In the genomic region with DNA sequence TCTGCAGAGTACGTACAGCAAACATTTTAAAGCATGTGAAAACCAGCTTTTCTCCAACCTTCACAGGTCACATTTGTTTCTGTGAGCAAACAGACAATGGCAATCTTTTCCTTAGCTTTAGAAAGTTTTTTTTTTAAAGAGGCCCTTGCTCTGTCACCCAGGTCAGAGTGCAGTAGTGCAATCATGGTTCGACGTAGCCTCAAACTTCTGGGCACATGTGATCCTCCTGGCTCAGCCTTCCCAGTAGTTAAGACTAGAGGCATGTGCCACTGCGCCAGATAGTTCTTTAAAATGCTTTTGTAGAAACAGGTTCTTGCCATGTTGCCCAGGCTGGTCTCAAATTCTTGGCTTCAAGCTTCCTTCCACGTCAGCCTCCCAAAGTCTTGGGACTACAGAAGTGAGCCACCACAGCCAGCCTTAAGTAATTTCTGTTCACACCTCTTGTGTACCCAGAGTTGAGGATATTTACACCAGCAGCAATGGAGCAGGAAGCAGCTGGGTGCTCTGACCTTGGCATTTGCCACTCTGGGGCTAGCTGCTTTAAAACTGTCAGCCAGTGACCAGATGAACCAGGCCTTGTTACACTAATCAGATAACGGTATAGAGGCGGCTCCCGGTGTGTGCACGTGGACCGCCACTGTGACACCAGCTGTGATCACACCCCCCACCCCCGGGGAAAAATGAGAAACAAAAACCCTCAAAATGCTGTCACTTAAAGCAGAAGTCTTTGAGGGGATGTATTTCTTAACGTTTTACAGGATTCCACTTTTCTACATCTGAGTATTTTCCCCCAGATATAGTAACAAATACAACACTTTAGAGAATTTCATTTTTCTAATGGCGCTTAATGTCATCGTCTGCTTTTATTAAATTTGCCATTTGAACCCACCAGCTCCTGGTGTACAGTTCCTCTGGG, we compare ENCODE assay signal across 1 cellular context.
TF ChIP-seq lines count a peak whose summit lies in the region.

No MANE protein-coding gene starts in this region.

TF ChIP-seq in HepG2, 621 proteins besides CTCF, POLR2A, EP300 and RAD21 (continued from another document and continues in another):
- peak; percentile 16; the same call in 1 of the 2 replicates for TF ChIP-seq ARID4A (CRISPR knock-in tag; IDR thresholded peaks at IDR 0.05; ENCODE audit: borderline replicate concordance)
- TF ChIP-seq CAMTA2 (CRISPR knock-in tag; IDR thresholded peaks at IDR 0.05; ENCODE audit: borderline replicate concordance): no peak
- TF ChIP-seq U2AF2 (IDR thresholded peaks at IDR 0.05; ENCODE audit: low read depth, low read length): no peak
- no peak for TF ChIP-seq ZFP91 (CRISPR knock-in tag; IDR thresholded peaks at IDR 0.05; ENCODE audit: borderline replicate concordance)
- TF ChIP-seq JDP2 (CRISPR knock-in tag; IDR thresholded peaks at IDR 0.05; ENCODE audit: borderline replicate concordance): no peak
- TF ChIP-seq TAF1 (CRISPR knock-in tag; IDR thresholded peaks at IDR 0.05): no peak
- TF ChIP-seq, protein P1, sequence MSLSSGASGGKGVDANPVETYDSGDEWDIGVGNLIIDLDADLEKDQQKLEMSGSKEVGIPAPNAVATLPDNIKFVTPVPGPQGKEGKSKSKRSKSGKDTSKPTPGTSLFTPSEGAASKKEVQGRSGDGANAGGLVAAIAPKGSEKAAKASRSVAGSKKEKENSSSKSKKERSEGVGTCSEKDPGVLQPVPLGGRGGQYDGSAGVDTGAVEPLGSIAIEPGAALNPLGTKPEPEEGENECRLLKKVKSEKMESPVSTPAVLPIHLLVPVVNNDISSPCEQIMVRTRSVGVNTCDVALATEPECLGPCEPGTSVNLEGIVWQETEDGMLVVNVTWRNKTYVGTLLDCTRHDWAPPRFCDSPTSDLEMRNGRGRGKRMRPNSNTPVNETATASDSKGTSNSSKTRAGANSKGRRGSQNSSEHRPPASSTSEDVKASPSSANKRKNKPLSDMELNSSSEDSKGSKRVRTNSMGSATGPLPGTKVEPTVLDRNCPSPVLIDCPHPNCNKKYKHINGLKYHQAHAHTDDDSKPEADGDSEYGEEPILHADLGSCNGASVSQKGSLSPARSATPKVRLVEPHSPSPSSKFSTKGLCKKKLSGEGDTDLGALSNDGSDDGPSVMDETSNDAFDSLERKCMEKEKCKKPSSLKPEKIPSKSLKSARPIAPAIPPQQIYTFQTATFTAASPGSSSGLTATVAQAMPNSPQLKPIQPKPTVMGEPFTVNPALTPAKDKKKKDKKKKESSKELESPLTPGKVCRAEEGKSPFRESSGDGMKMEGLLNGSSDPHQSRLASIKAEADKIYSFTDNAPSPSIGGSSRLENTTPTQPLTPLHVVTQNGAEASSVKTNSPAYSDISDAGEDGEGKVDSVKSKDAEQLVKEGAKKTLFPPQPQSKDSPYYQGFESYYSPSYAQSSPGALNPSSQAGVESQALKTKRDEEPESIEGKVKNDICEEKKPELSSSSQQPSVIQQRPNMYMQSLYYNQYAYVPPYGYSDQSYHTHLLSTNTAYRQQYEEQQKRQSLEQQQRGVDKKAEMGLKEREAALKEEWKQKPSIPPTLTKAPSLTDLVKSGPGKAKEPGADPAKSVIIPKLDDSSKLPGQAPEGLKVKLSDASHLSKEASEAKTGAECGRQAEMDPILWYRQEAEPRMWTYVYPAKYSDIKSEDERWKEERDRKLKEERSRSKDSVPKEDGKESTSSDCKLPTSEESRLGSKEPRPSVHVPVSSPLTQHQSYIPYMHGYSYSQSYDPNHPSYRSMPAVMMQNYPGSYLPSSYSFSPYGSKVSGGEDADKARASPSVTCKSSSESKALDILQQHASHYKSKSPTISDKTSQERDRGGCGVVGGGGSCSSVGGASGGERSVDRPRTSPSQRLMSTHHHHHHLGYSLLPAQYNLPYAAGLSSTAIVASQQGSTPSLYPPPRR (CRISPR knock-in tag; IDR thresholded peaks at IDR 0.05; ENCODE audit: borderline replicate concordance): peak; percentile 67; the same call in 1 of the 2 replicates
- no peak for TF ChIP-seq HCFC1 (IDR thresholded peaks at IDR 0.05; ENCODE audit: low read depth, low read length)
- TF ChIP-seq CBX5 (CRISPR knock-in tag; IDR thresholded peaks at IDR 0.05; ENCODE audit: borderline replicate concordance): peak; percentile 69; the same call in 1 of the 2 replicates
- TF ChIP-seq, protein P2, sequence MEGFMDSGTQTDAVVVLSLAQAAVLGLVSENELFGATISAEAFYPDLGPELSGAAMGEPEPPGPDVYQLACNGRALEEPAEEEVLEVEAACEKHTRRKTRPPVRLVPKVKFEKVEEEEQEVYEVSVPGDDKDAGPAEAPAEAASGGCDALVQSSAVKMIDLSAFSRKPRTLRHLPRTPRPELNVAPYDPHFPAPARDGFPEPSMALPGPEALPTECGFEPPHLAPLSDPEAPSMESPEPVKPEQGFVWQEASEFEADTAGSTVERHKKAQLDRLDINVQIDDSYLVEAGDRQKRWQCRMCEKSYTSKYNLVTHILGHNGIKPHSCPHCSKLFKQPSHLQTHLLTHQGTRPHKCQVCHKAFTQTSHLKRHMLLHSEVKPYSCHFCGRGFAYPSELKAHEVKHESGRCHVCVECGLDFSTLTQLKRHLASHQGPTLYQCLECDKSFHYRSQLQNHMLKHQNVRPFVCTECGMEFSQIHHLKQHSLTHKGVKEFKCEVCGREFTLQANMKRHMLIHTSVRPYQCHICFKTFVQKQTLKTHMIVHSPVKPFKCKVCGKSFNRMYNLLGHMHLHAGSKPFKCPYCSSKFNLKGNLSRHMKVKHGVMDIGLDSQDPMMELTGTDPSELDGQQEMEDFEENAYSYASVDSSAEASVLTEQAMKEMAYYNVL (CRISPR knock-in tag; IDR thresholded peaks at IDR 0.05; ENCODE audit: borderline replicate concordance): no peak
- TF ChIP-seq ZNF263 (CRISPR knock-in tag; IDR thresholded peaks at IDR 0.05): no peak
- TF ChIP-seq RBFOX2 (IDR thresholded peaks at IDR 0.05; ENCODE audit: low read depth, low read length): no peak
- TF ChIP-seq ZNF547 (CRISPR knock-in tag; IDR thresholded peaks at IDR 0.05): no peak
- TF ChIP-seq ZNF720 (CRISPR knock-in tag; IDR thresholded peaks at IDR 0.05): no peak
- no peak for TF ChIP-seq THRA (CRISPR knock-in tag; IDR thresholded peaks at IDR 0.05; ENCODE audit: borderline replicate concordance)
- TF ChIP-seq TEAD3 (CRISPR knock-in tag; optimal IDR thresholded peaks at IDR 0.05; ENCODE audit: borderline replicate concordance): peak; percentile 64
- no peak for TF ChIP-seq ATF7-NPFF (CRISPR knock-in tag; IDR thresholded peaks at IDR 0.05; ENCODE audit: low read depth)
- TF ChIP-seq NFKB2 (CRISPR knock-in tag; IDR thresholded peaks at IDR 0.05; ENCODE audit: borderline replicate concordance): 0 out of 2 replicates have a peak, but pooled peaks have one; percentile 47
- TF ChIP-seq ZNF589 (CRISPR knock-in tag; conservative IDR thresholded peaks at IDR 0.05): no peak
- TF ChIP-seq ZNF546 (CRISPR knock-in tag; conservative IDR thresholded peaks at IDR 0.05): no peak
- TF ChIP-seq, protein P3, sequence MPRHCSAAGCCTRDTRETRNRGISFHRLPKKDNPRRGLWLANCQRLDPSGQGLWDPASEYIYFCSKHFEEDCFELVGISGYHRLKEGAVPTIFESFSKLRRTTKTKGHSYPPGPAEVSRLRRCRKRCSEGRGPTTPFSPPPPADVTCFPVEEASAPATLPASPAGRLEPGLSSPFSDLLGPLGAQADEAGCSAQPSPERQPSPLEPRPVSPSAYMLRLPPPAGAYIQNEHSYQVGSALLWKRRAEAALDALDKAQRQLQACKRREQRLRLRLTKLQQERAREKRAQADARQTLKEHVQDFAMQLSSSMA (CRISPR knock-in tag; IDR thresholded peaks at IDR 0.05): peak; percentile 29; the same call in 1 of the 2 replicates
- no peak for TF ChIP-seq ZNF607 (CRISPR knock-in tag; IDR thresholded peaks at IDR 0.05; ENCODE audit: borderline replicate concordance)
- no peak for TF ChIP-seq ZNF841 (CRISPR knock-in tag; IDR thresholded peaks at IDR 0.05; ENCODE audit: borderline replicate concordance)
- no peak for TF ChIP-seq SIN3A (IDR thresholded peaks at IDR 0.05; ENCODE audit: borderline replicate concordance, low read depth, low read length)
- TF ChIP-seq, protein P4, sequence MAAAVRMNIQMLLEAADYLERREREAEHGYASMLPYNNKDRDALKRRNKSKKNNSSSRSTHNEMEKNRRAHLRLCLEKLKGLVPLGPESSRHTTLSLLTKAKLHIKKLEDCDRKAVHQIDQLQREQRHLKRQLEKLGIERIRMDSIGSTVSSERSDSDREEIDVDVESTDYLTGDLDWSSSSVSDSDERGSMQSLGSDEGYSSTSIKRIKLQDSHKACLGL (CRISPR knock-in tag; IDR thresholded peaks at IDR 0.05): no peak
- no peak for TF ChIP-seq ZBTB38 (CRISPR knock-in tag; IDR thresholded peaks at IDR 0.05)
- TF ChIP-seq SNAPC5 (CRISPR knock-in tag; IDR thresholded peaks at IDR 0.05; ENCODE audit: borderline replicate concordance): no peak
- TF ChIP-seq FOXK1 (CRISPR knock-in tag; IDR thresholded peaks at IDR 0.05; ENCODE audit: borderline replicate concordance, low read depth): no peak
- TF ChIP-seq ZNF784 (CRISPR knock-in tag; IDR thresholded peaks at IDR 0.05; ENCODE audit: borderline replicate concordance): no peak
- TF ChIP-seq ZSCAN5A (CRISPR knock-in tag; IDR thresholded peaks at IDR 0.05; ENCODE audit: borderline replicate concordance): no peak
- TF ChIP-seq ZNF225 (CRISPR knock-in tag; IDR thresholded peaks at IDR 0.05): no peak
- TF ChIP-seq SMAD1 (CRISPR knock-in tag; IDR thresholded peaks at IDR 0.05; ENCODE audit: borderline replicate concordance, low read depth): no peak
- peak; percentile 100 for TF ChIP-seq ZNF891 (CRISPR knock-in tag; IDR thresholded peaks at IDR 0.05)
- TF ChIP-seq REPIN1 (CRISPR knock-in tag; IDR thresholded peaks at IDR 0.05; ENCODE audit: borderline replicate concordance, low read depth): peak; percentile 56; the same call in 1 of the 2 replicates
- TF ChIP-seq SRY (CRISPR knock-in tag; IDR thresholded peaks at IDR 0.05): peak; percentile 58; the same call in 1 of the 2 replicates
